In genomic region chr2:84958135-84959044, GRCh38 we compare ENCODE assay signal across 8 cellular contexts. TPM values are rescaled to one million over a fixed set of nuclear protein-coding genes. Genes with fewer than 3 reads are reported as not detected.
DNase-seq lines count a peak whose midpoint lies in the region; ATAC-seq and TF ChIP-seq lines count a peak whose summit lies in the region.

No MANE protein-coding gene starts in this region.

- peak; percentile 61 for ATAC-seq in sciatic nerve
- ATAC-seq in HG03439 (IDR thresholded peaks at IDR 0.05; ENCODE audit: unreplicated experiment), result no peak
- ATAC-seq in HG02588 (IDR thresholded peaks at IDR 0.05; ENCODE audit: unreplicated experiment), result no peak

- CTCF ChIA-PET in AG04449 (lab: Yijun Ruan, JAX), result interaction anchor here (0.7 to 3.8 kb wide), 5 partner anchors 11 to 327 kb away, joined by 3 to 23 read pairs (median 3); no protein-coding TSS in a partner anchor
- CTCF ChIA-PET in HEK293 (lab: Yijun Ruan, JAX), result interaction anchor here (0.6 to 2.9 kb wide), 7 partner anchors 32 to 329 kb away, joined by 3 to 14 read pairs (median 3); no protein-coding TSS in a partner anchor
- CTCF ChIA-PET in RWPE1 (lab: Yijun Ruan, JAX), result interaction anchor here (0.7 to 2.8 kb wide), 3 partner anchors 33 to 340 kb away, joined by 3 to 8 read pairs (median 5); no protein-coding TSS in a partner anchor

- in situ Hi-C loops in KBM-7 (cut with MboI; ENCODE audit: low pct_unique_long_range_greater_than_20kb, low sequenced_read_pairs), result no loop called here

- peaks cover 27% of the 10 kb centered on the region for H3K4me1 ChIP-seq in HEK293 (ENCODE audit: control insufficient read depth, insufficient read depth, low read length)

- no peak overlapping the region for H3K4me3 ChIP-seq in AG04449 (ENCODE audit: low read depth, low read length)
- no peak overlapping the region for H3K4me3 ChIP-seq in HEK293 (ENCODE audit: low read depth, low read length)
- no peak overlapping the region for H3K4me3 ChIP-seq in foreskin fibroblast (ENCODE audit: low read depth in 1 of 2, low read length in 2 of 2)

- no peaks in the 10 kb centered on the region for H3K9me3 ChIP-seq in HEK293 (ENCODE audit: control insufficient read depth, insufficient read depth, low read depth, low read length)

- POLR2A ChIA-PET in AG04449 (lab: Yijun Ruan, JAX) (interaction anchor here (0.8 to 2.1 kb wide), 10 partner anchors 9 to 53 kb away, joined by 3 to 27 read pairs (median 4); partner anchors contain the start of gene KCMF1), HEK293 (lab: Yijun Ruan, JAX) (interaction anchor here (0.6 to 4.4 kb wide), 11 partner anchors 12 to 52 kb away, joined by 3 to 59 read pairs (median 3); partner anchors contain the start of genes KCMF1 and TMSB10), RWPE1 (lab: Yijun Ruan, JAX; ENCODE audit: low non-redundant PET) (interaction anchor here (0.6 to 2.6 kb wide), 3 partner anchors 12 to 37 kb away, joined by 3 to 10 read pairs (median 10); no protein-coding TSS in a partner anchor)

- intact Hi-C loops in sciatic nerve (cut with DNase I), result no loop called here

- peak; percentile 81 for DNase-seq in AG04449 (ENCODE audit: low read depth, low spot score)
- DNase-seq in RWPE1 (ENCODE audit: low spot score), result peak; percentile 95
- peak; percentile 86 to 90 for DNase-seq in foreskin fibroblast
- no peak for DNase-seq in sciatic nerve (ENCODE audit: low spot score)
- DNase-seq in KBM-7, result no peak

- TF ChIP-seq CTCF in AG04449 (IDR thresholded peaks at IDR 0.05; ENCODE audit: insufficient read depth, low read length, missing control alignments), result no peak
- TF ChIP-seq CTCF in HEK293 (tag by site-specific recombination; IDR thresholded peaks at IDR 0.05), result no peak
- no peak for TF ChIP-seq CTCF in RWPE1 (conservative IDR thresholded peaks at IDR 0.05; ENCODE audit: low read depth)
- no peak for TF ChIP-seq CTCF in foreskin fibroblast (IDR thresholded peaks at IDR 0.05; ENCODE audit: low read depth, low read length)

- H3K27ac ChIP-seq in HEK293 (ENCODE audit: extremely low read depth, low read depth, low read length), result peak overlapping the region; percentile 59
- H3K27ac ChIP-seq in RWPE1, result peak overlapping the region; percentile 97

- H3K36me3 ChIP-seq in HEK293 (ENCODE audit: control insufficient read depth in 2 of 2, insufficient read depth in 1 of 2, low read length in 2 of 2), result peaks cover 0 to 4% of the 10 kb centered on the region in 2 experiments; a peak in 1 of 3 replicates

TF ChIP-seq in HEK293, 187 proteins besides CTCF, POLR2A, EP300 and RAD21 (continues in another document):
- no peak for TF ChIP-seq ZNF785 (tag by site-specific recombination; IDR thresholded peaks at IDR 0.05)
- no peak for TF ChIP-seq RBAK (tag by site-specific recombination; IDR thresholded peaks at IDR 0.05)
- TF ChIP-seq TSHZ1 (tag by site-specific recombination; IDR thresholded peaks at IDR 0.05; ENCODE audit: borderline replicate concordance), result peak; percentile 83
- TF ChIP-seq ZNF777 (tag by site-specific recombination; IDR thresholded peaks at IDR 0.05; ENCODE audit: borderline replicate concordance), result no peak
- no peak for TF ChIP-seq PBX3 (CRISPR knock-in tag; IDR thresholded peaks at IDR 0.05)
- peak; percentile 72 for TF ChIP-seq KLF17 (tag by site-specific recombination; IDR thresholded peaks at IDR 0.05)
- TF ChIP-seq ZNF658 (tag by site-specific recombination; IDR thresholded peaks at IDR 0.05), result no peak
- TF ChIP-seq ZBTB8A (tag by site-specific recombination; IDR thresholded peaks at IDR 0.05), result peak; percentile 18; the same call in 1 of the 2 replicates
- peak; percentile 62; the same call in 1 of the 2 replicates for TF ChIP-seq OVOL3 (tag by site-specific recombination; IDR thresholded peaks at IDR 0.05)
- no peak for TF ChIP-seq SP2 (tag by site-specific recombination; IDR thresholded peaks at IDR 0.05)
- no peak; the same call in 1 of the 2 replicates for TF ChIP-seq ZNF324 (tag by site-specific recombination; IDR thresholded peaks at IDR 0.05)
- no peak for TF ChIP-seq ZNF292 (tag by site-specific recombination; IDR thresholded peaks at IDR 0.05; ENCODE audit: borderline replicate concordance, low read depth)
- no peak for TF ChIP-seq ZNF518A (tag by site-specific recombination; conservative IDR thresholded peaks at IDR 0.05; ENCODE audit: low read depth)

RNA-seq across cellular contexts. Expression of gene KCMF1, which starts 12.6 kb away (rescaled TPM):
- total RNA-seq in sciatic nerve, result 64.8 TPM

RNA-seq across cellular contexts. Expression of gene TMSB10, which starts 52.9 kb away (rescaled TPM):
- total RNA-seq in sciatic nerve, result 1,367 TPM

Comparison
In these comparisons a context has a peak if more than half of its experiments do, and no peak if none do; other contexts are left out.
1. DNase-seq: peak in AG04449 (single experiment), RWPE1 (single experiment) and foreskin fibroblast (2 of 2); none in sciatic nerve (single experiment) and KBM-7 (single experiment).